ENCODE assay signal across 8 cellular contexts in the genomic region with DNA sequence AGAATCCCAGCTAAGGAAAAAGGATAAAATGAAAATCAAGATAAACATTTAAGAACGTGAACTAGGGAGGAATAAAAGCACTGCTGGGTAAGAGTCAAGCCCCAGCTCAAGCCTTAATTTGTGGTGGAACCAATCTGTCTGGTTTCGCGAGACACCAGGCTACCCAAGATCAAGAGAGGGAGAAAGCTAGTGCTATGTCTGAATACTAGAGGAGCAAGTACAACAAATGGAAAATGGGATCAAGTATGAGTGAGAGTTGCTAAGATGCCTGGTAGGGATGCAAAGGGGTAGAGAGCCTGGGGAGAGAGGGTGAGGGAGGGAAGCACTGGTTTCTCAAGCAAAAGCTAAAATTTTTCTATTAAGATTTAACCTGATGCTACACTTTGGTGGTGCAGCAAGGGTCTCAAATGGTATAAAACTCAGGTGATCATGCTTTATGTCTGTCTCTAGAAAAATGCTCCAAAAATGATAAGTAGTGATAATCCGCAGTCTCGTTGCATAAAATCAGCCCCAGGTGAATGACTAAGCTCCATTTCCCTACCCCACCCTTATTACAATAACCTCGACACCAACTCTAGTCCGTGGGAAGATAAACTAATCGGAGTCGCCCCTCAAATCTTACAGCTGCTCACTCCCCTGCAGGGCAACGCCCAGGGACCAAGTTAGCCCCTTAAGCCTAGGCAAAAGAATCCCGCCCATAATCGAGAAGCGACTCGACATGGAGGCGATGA. TPM values are rescaled to one million over a fixed set of nuclear protein-coding genes. Genes with fewer than 3 reads are reported as not detected.
DNase-seq lines count a peak whose midpoint lies in the region; ATAC-seq and TF ChIP-seq lines count a peak whose summit lies in the region.

No MANE protein-coding gene starts in this region.

- peaks cover 2% of the 10 kb centered on the region for H3K79me1 ChIP-seq in mesendoderm (ENCODE audit: low read length)

- H3K9me3 ChIP-seq in left ventricle myocardium inferior (replicated peaks), result no peaks in the 10 kb centered on the region

- H3K4me2 ChIP-seq in mesendoderm (ENCODE audit: low read length), result peak overlapping the region; percentile 70

- H3K4me1 Mint-ChIP-seq in MCF 10A (ENCODE audit: insufficient read depth, unreplicated experiment), result peaks cover 33% of the 10 kb centered on the region

- CTCF ChIA-PET in MCF 10A (lab: Yijun Ruan, JAX), result interaction anchor here (0.7 to 5.2 kb wide), 10 partner anchors 11 to 440 kb away, joined by 3 to 42 read pairs (median 3); partner anchors contain the start of gene THUMPD3

- no peak overlapping the region for H2BK120ac ChIP-seq in mesendoderm (ENCODE audit: low read depth, low read length)

- H3K23ac ChIP-seq in mesendoderm (ENCODE audit: low read length), result no peak overlapping the region

- peaks cover 80% of the 10 kb centered on the region for H3K79me2 ChIP-seq in mesendoderm (ENCODE audit: control insufficient read depth, insufficient read depth, low read length)

- peak overlapping the region; percentile 13 for H3K18ac ChIP-seq in mesendoderm (ENCODE audit: low read length)

- peak overlapping the region; percentile 3 for H2BK5ac ChIP-seq in mesendoderm (ENCODE audit: low read length)

- H4K8ac ChIP-seq in mesendoderm (ENCODE audit: low read depth, low read length), result no peak overlapping the region

- peak overlapping the region; percentile 73 for H3K9ac ChIP-seq in mesendoderm (ENCODE audit: low read length)

- BruUV-seq in MCF 10A (replicated peaks; lab: Mats Ljungman, UMichigan), result TSS peak; percentile 16

- intact Hi-C loops in left ventricle myocardium inferior (cut with micrococcal nuclease) (no loop called here), Right ventricle myocardium superior (cut with DNase I) (no loop called here), MCF 10A (cut with micrococcal nuclease) (loop anchor here (1.0 kb wide), 1 partner anchor 28 kb away; no protein-coding TSS in a partner anchor)

- H4K5ac ChIP-seq in mesendoderm (ENCODE audit: low read length), result no peak overlapping the region

- peak overlapping the region; percentile 80 for H3K4me3 ChIP-seq in left ventricle myocardium inferior
- peak overlapping the region; percentile 83 for H3K4me3 ChIP-seq in mesendoderm (ENCODE audit: low read length)

- H3K27ac ChIP-seq in left ventricle myocardium inferior (replicated peaks) (peak overlapping the region; percentile 98), mesendoderm (ENCODE audit: low read depth, low read length) (peak overlapping the region; percentile 99)

- no peak overlapping the region for H2BK15ac ChIP-seq in mesendoderm (replicated peaks; ENCODE audit: low read depth)

- H3K4ac ChIP-seq in mesendoderm (ENCODE audit: low read depth, low read length), result peak overlapping the region; percentile 63

- TF ChIP-seq CTCF in left ventricle myocardium inferior (IDR thresholded peaks at IDR 0.05; ENCODE audit: borderline replicate concordance), result no peak
- TF ChIP-seq CTCF in MCF 10A (IDR thresholded peaks at IDR 0.05; ENCODE audit: unreplicated experiment), result no peak

- ATAC-seq in Right ventricle myocardium superior (ENCODE audit: poor library complexity) (no peak), GM19455 (IDR thresholded peaks at IDR 0.05; ENCODE audit: unreplicated experiment) (no peak)

- H3K9me3 Mint-ChIP-seq in MCF 10A (ENCODE audit: unreplicated experiment), result no peaks in the 10 kb centered on the region

- H3K27me3 Mint-ChIP-seq in MCF 10A (ENCODE audit: insufficient read depth, unreplicated experiment), result no peaks in the 10 kb centered on the region

- peaks cover 44% of the 10 kb centered on the region for H3K36me3 Mint-ChIP-seq in MCF 10A (ENCODE audit: insufficient read depth, unreplicated experiment)

- H2AK5ac ChIP-seq in mesendoderm (ENCODE audit: low read length), result peak overlapping the region; percentile 1

- peak overlapping the region; percentile 92 for H3K27ac Mint-ChIP-seq in MCF 10A (ENCODE audit: low read depth, unreplicated experiment)

- POLR2A ChIA-PET in MCF 10A (lab: Yijun Ruan, JAX), result interaction anchor here (1.1 to 12.5 kb wide), 25 partner anchors 8 to 598 kb away, joined by 3 to 452 read pairs (median 8); partner anchors contain the start of genes ARPC4, BRPF1, MTMR14 and SRGAP3

- H3K36me3 ChIP-seq in left ventricle myocardium inferior (peaks cover 23% of the 10 kb centered on the region), mesendoderm (ENCODE audit: control insufficient read depth, insufficient read depth, low read length) (peaks cover 5% of the 10 kb centered on the region)

- H3K27me3 ChIP-seq in left ventricle myocardium inferior (ENCODE audit: low read depth) (no peaks in the 10 kb centered on the region), mesendoderm (ENCODE audit: insufficient read depth, low read length, poor library complexity) (no peaks in the 10 kb centered on the region)

- no peak for DNase-seq in left ventricle myocardium inferior
- no peak for DNase-seq in Right ventricle myocardium superior
- no peak for DNase-seq in MCF 10A (ENCODE audit: unreplicated experiment)
- peak; percentile 39 for DNase-seq in mesendoderm
- no peak for DNase-seq in occipital lobe (lab: John Stamatoyannopoulos, UW)
- no peak for DNase-seq in anterior cingulate cortex (lab: John Stamatoyannopoulos, UW)
- DNase-seq in effector CD8-positive, alpha-beta T cell (lab: John Stamatoyannopoulos, UW), result no peak

- H3K56ac ChIP-seq in mesendoderm (ENCODE audit: low read length), result peak overlapping the region; percentile 86

- peak overlapping the region; percentile 81 for H3K4me3 Mint-ChIP-seq in MCF 10A (ENCODE audit: unreplicated experiment)

- WGBS in mesendoderm (ENCODE audit: extremely low coverage, insufficient coverage, low lambda C conversion rate), result no CpG with 5 or more reads among the region's 15 CpGs

- H3K4me1 ChIP-seq in left ventricle myocardium inferior (peaks cover 82% of the 10 kb centered on the region), mesendoderm (ENCODE audit: control insufficient read depth, low read depth, low read length) (peaks cover 7% of the 10 kb centered on the region)

RNA-seq across cellular contexts. Expression of gene SETD5, which starts 1.7 kb away (rescaled TPM):
- total RNA-seq in left ventricle myocardium inferior (49.9 TPM), Right ventricle myocardium superior (49.7 TPM), MCF 10A (2022) (149 TPM in 2 replicates), occipital lobe (38.1 TPM)
- 152 TPM for polyA plus RNA-seq in mesendoderm (2013, experiment 1 of 2)
- 139 TPM for polyA plus RNA-seq in mesendoderm (2013, experiment 2 of 2)

RNA-seq across cellular contexts. Expression of gene THUMPD3, which starts 32.9 kb away (rescaled TPM):
- 57.4 TPM for total RNA-seq in left ventricle myocardium inferior
- total RNA-seq in Right ventricle myocardium superior, result 52.9 TPM
- total RNA-seq in MCF 10A (2022), result 53.4 and 63.0 TPM in 2 replicates
- polyA plus RNA-seq in mesendoderm (2013, experiment 1 of 2), result 36.5 TPM
- 37.8 TPM for polyA plus RNA-seq in mesendoderm (2013, experiment 2 of 2)
- 84.4 TPM for total RNA-seq in occipital lobe
